16 cellular contexts compared by ENCODE assay signal in genomic region chr2:12419803-12420202, GRCh38.
"Had no signal": no experiment of that assay in that cellular context is flagged by ENCODE, and none has a peak within 500 bp of the region (broad histone marks: within the 10 kb centered on the region; RNA-seq: fewer than 3 reads in every experiment).

No MANE protein-coding gene starts in this region.

- H3K4me2 ChIP-seq: neural progenitor cell had no signal

- H3K27ac ChIP-seq: coronary artery, neural progenitor cell, ovary, right atrium auricular region had no signal

- H3K27me3 ChIP-seq: neural progenitor cell, ovary, right atrium auricular region had no signal

- H3K27ac Mint-ChIP-seq: neural progenitor cell had no signal

- H3K4me1 ChIP-seq: neural progenitor cell, right atrium auricular region had no signal

- DNase-seq: effector CD8-positive, alpha-beta T cell; foreskin melanocyte; head of caudate nucleus; hippocampal formation; kidney glomerular epithelial cell; natural killer cell; nucleus accumbens; ovary; small intestine; stimulated activated CD4-positive, alpha-beta T cell treated with anti-CD3 and anti-CD28 coated beads, Interleukin-12 subunit alpha, Interleukin-12 subunit beta, amount 100 ng/mL, for 4 hours; stimulated activated CD4-positive, alpha-beta T cell treated with anti-CD3 and anti-CD28 coated beads, Interleukin-2, amount 100 ng/mL, for 48 hours; stimulated activated naive CD4-positive, alpha-beta T cell treated with Interleukin-2 at 50 U/mL for 16 hours; trophoblast cell had no signal

- H3K36me3 Mint-ChIP-seq: natural killer cell, neural progenitor cell had no signal

- H3K9me3 Mint-ChIP-seq: natural killer cell, neural progenitor cell had no signal

- H3K4me3 ChIP-seq: coronary artery, neural progenitor cell, ovary, right atrium auricular region had no signal

- H2AFZ ChIP-seq: neural progenitor cell had no signal

- H3K4me3 Mint-ChIP-seq: natural killer cell, neural progenitor cell had no signal

- H3K9ac ChIP-seq: neural progenitor cell had no signal

- H3K9me3 ChIP-seq: ovary had no signal

- H3K36me3 ChIP-seq: neural progenitor cell, ovary, right atrium auricular region had no signal
